ENCODE assay signal across 8 cellular contexts in genomic region chr7:24812313-24812945, GRCh38. TPM values are rescaled to one million over a fixed set of nuclear protein-coding genes. Genes with fewer than 3 reads are reported as not detected.
DNase-seq lines count a peak whose midpoint lies in the region; ATAC-seq and TF ChIP-seq lines count a peak whose summit lies in the region.

No MANE protein-coding gene starts in this region.

- H3K4me1 Mint-ChIP-seq in activated T-helper 1 cell treated with anti-CD3 and anti-CD28 coated beads, Interleukin-12 subunit alpha, Interleukin-12 subunit beta, Interleukin-2, Interleukin-4 antibody, amounts not matched to agents 30 ng/mL and 10 ng/mL and 1 ng/mL, durations not matched to agents 14 hours and 24 hours and 36 hours (ENCODE audit: low read depth): peaks cover 2% of the 10 kb centered on the region

- TF ChIP-seq CTCF in OCI-LY3 (IDR thresholded peaks at IDR 0.05; ENCODE audit: low read depth, low read length): peak; percentile 79

- intact Hi-C loops in activated T-helper 1 cell treated with anti-CD3 and anti-CD28 coated beads, Interleukin-12 subunit alpha, Interleukin-12 subunit beta, Interleukin-2, Interleukin-4 antibody, amounts not matched to agents 30 ng/mL and 10 ng/mL and 1 ng/mL, durations not matched to agents 14 hours and 24 hours and 36 hours (cut with micrococcal nuclease): loop anchor here (1.0 kb wide), 4 partner anchors 8 to 286 kb away; no protein-coding TSS in a partner anchor

- H3K36me3 Mint-ChIP-seq in activated T-helper 1 cell treated with anti-CD3 and anti-CD28 coated beads, Interleukin-12 subunit alpha, Interleukin-12 subunit beta, Interleukin-2, Interleukin-4 antibody, amounts not matched to agents 30 ng/mL and 10 ng/mL and 1 ng/mL, durations not matched to agents 14 hours and 24 hours and 36 hours (ENCODE audit: low read depth): peaks cover 53% of the 10 kb centered on the region

- no peak overlapping the region for H3K9ac ChIP-seq in OCI-LY3 (ENCODE audit: low read length)

- no peak overlapping the region for H3K4me2 ChIP-seq in OCI-LY3 (ENCODE audit: low read length)

- peak; percentile 72 for DNase-seq in D341Med (ENCODE audit: low spot score)
- peak; percentile 25 for DNase-seq in HCEC 1CT
- peak; percentile 30 for DNase-seq in activated T-helper 1 cell treated with anti-CD3 and anti-CD28 coated beads, Interleukin-12 subunit alpha, Interleukin-12 subunit beta, Interleukin-2, Interleukin-4 antibody, amounts not matched to agents 30 ng/mL and 10 ng/mL and 1 ng/mL, durations not matched to agents 14 hours and 24 hours and 36 hours (ENCODE audit: low spot score)
- DNase-seq in globus pallidus (ENCODE audit: low spot score): peak; percentile 36
- peak; percentile 47 for DNase-seq in pons (ENCODE audit: low spot score)

- H3K9me3 ChIP-seq in OCI-LY3 (ENCODE audit: insufficient read depth, low read length): no peaks in the 10 kb centered on the region

- H3K4me3 Mint-ChIP-seq in activated T-helper 1 cell treated with anti-CD3 and anti-CD28 coated beads, Interleukin-12 subunit alpha, Interleukin-12 subunit beta, Interleukin-2, Interleukin-4 antibody, amounts not matched to agents 30 ng/mL and 10 ng/mL and 1 ng/mL, durations not matched to agents 14 hours and 24 hours and 36 hours: no peak overlapping the region

- no peak for ATAC-seq in HG02763 (IDR thresholded peaks at IDR 0.05; ENCODE audit: unreplicated experiment)
- no peak for ATAC-seq in HG02852 (IDR thresholded peaks at IDR 0.05; ENCODE audit: unreplicated experiment)

- H2AFZ ChIP-seq in OCI-LY3 (ENCODE audit: low read depth, low read length): no peak overlapping the region

- H3K4me1 ChIP-seq in OCI-LY3 (ENCODE audit: low read length): no peaks in the 10 kb centered on the region

- no peaks in the 10 kb centered on the region for H3K27me3 ChIP-seq in OCI-LY3 (ENCODE audit: low read depth, low read length)

- no peaks in the 10 kb centered on the region for H3K36me3 ChIP-seq in OCI-LY3 (replicated peaks; ENCODE audit: low read depth, low read length)

- no peaks in the 10 kb centered on the region for H3K79me2 ChIP-seq in OCI-LY3 (ENCODE audit: low read length)

- no peak overlapping the region for H3K4me3 ChIP-seq in OCI-LY3 (ENCODE audit: low read length)

- H3K27ac ChIP-seq in OCI-LY3 (ENCODE audit: low read length): no peak overlapping the region

- no peaks in the 10 kb centered on the region for H3K27me3 Mint-ChIP-seq in activated T-helper 1 cell treated with anti-CD3 and anti-CD28 coated beads, Interleukin-12 subunit alpha, Interleukin-12 subunit beta, Interleukin-2, Interleukin-4 antibody, amounts not matched to agents 30 ng/mL and 10 ng/mL and 1 ng/mL, durations not matched to agents 14 hours and 24 hours and 36 hours (ENCODE audit: insufficient read depth)

- H3K9me3 Mint-ChIP-seq in activated T-helper 1 cell treated with anti-CD3 and anti-CD28 coated beads, Interleukin-12 subunit alpha, Interleukin-12 subunit beta, Interleukin-2, Interleukin-4 antibody, amounts not matched to agents 30 ng/mL and 10 ng/mL and 1 ng/mL, durations not matched to agents 14 hours and 24 hours and 36 hours: no peaks in the 10 kb centered on the region

- no peaks in the 10 kb centered on the region for H4K20me1 ChIP-seq in OCI-LY3 (ENCODE audit: insufficient read depth, low read length)

- no peak overlapping the region for H3K27ac Mint-ChIP-seq in activated T-helper 1 cell treated with anti-CD3 and anti-CD28 coated beads, Interleukin-12 subunit alpha, Interleukin-12 subunit beta, Interleukin-2, Interleukin-4 antibody, amounts not matched to agents 30 ng/mL and 10 ng/mL and 1 ng/mL, durations not matched to agents 14 hours and 24 hours and 36 hours

RNA-seq across cellular contexts. Expression of gene GSDME, which starts 55.2 kb away (rescaled TPM):
- total RNA-seq in activated T-helper 1 cell treated with anti-CD3 and anti-CD28 coated beads, Interleukin-12 subunit alpha, Interleukin-12 subunit beta, Interleukin-2, Interleukin-4 antibody, amounts not matched to agents 30 ng/mL and 10 ng/mL and 1 ng/mL, durations not matched to agents 14 hours and 24 hours and 36 hours: 10.6 and 11.0 TPM in 2 replicates
